In genomic region chr3:155854147-155854940, GRCh38 we compare ENCODE assay signal across 1 cellular context.
A peak's percentile ranks its signal among the peaks of the same experiment; 100 is the strongest.
TF ChIP-seq lines count a peak whose summit lies in the region.

Gene SLC33A1 (minus strand): TSS chr3:155854427. CDS start chr3:155853997, 430 bp downstream.

TF ChIP-seq in K562, 482 proteins besides CTCF, POLR2A, EP300 and RAD21 (continued from another document and continues in another):
- peak; percentile 100 for TF ChIP-seq ZBTB40 (IDR thresholded peaks at IDR 0.05)
- no peak for TF ChIP-seq ZBTB40 (CRISPR knock-in tag; IDR thresholded peaks at IDR 0.05)
- 0 out of 2 replicates have a peak, but pooled peaks have one; percentile 64 for TF ChIP-seq ERF (CRISPR knock-in tag; IDR thresholded peaks at IDR 0.05)
- TF ChIP-seq DMBX1 (CRISPR knock-in tag; IDR thresholded peaks at IDR 0.05; ENCODE audit: borderline replicate concordance) = peak; percentile 75
- no peak; the same call in 1 of the 2 replicates for TF ChIP-seq MXI1 (IDR thresholded peaks at IDR 0.05; ENCODE audit: low read depth, low read length)
- no peak for TF ChIP-seq EWSR1 (IDR thresholded peaks at IDR 0.05; ENCODE audit: borderline replicate concordance, low read depth, partially characterized antibody)
- peak in 1 of 2 experiments; percentile 35; a peak in 2 of 4 replicates for TF ChIP-seq TEAD1 (CRISPR knock-in tag; IDR thresholded peaks at IDR 0.05)
- TF ChIP-seq PRDM10 (IDR thresholded peaks at IDR 0.05; ENCODE audit: partially characterized antibody) = peak; percentile 79
- no peak for TF ChIP-seq SMAD2 (IDR thresholded peaks at IDR 0.05; ENCODE audit: low read depth, low read length)
- peak; percentile 70 for TF ChIP-seq GATAD2B (IDR thresholded peaks at IDR 0.05; ENCODE audit: borderline replicate concordance)
- peak; percentile 66 for TF ChIP-seq DACH1 (IDR thresholded peaks at IDR 0.05; ENCODE audit: partially characterized antibody)
- peak; percentile 74; the same call in 1 of the 2 replicates for TF ChIP-seq ZC3H11A (IDR thresholded peaks at IDR 0.05; ENCODE audit: low read depth, low read length)
- TF ChIP-seq STAT5A (IDR thresholded peaks at IDR 0.05; ENCODE audit: borderline replicate concordance, low read length) = peak; percentile 5; the same call in 1 of the 2 replicates
- TF ChIP-seq ZFP91 (CRISPR knock-in tag; IDR thresholded peaks at IDR 0.05) = 0 out of 2 replicates have a peak, but pooled peaks have one; percentile 52
- peak in 1 of 2 experiments; percentile 50; a peak in 1 of 4 replicates for TF ChIP-seq HDAC1 (IDR thresholded peaks at IDR 0.05)
- TF ChIP-seq ZNF695 (CRISPR knock-in tag; IDR thresholded peaks at IDR 0.05) = peak; percentile 34; the same call in 1 of the 2 replicates
- TF ChIP-seq MNT (conservative IDR thresholded peaks at IDR 0.05) = peak; percentile 96 to 97
- no peak for TF ChIP-seq ZSCAN29 (IDR thresholded peaks at IDR 0.05)
- TF ChIP-seq KDM5B (IDR thresholded peaks at IDR 0.05; ENCODE audit: insufficient replicate concordance, low read depth, low read length) = peak; percentile 91
- no peak for TF ChIP-seq HMG20A (CRISPR knock-in tag; conservative IDR thresholded peaks at IDR 0.05)
- TF ChIP-seq HMGXB4 (CRISPR knock-in tag; IDR thresholded peaks at IDR 0.05) = no peak; the same call in 1 of the 2 replicates
- no peak for TF ChIP-seq MCM5 (IDR thresholded peaks at IDR 0.05; ENCODE audit: low read depth)
- no peak for TF ChIP-seq ZNF778 (CRISPR knock-in tag; IDR thresholded peaks at IDR 0.05)
- peak; percentile 15 to 89 for TF ChIP-seq AFF1 (IDR thresholded peaks at IDR 0.05; ENCODE audit: low read depth in 1 of 2, partially characterized antibody in 2 of 2)
- TF ChIP-seq KDM2B (CRISPR knock-in tag; IDR thresholded peaks at IDR 0.05) = no peak
